Comparison of ENCODE assay signal across 2 cellular contexts in the genomic region with DNA sequence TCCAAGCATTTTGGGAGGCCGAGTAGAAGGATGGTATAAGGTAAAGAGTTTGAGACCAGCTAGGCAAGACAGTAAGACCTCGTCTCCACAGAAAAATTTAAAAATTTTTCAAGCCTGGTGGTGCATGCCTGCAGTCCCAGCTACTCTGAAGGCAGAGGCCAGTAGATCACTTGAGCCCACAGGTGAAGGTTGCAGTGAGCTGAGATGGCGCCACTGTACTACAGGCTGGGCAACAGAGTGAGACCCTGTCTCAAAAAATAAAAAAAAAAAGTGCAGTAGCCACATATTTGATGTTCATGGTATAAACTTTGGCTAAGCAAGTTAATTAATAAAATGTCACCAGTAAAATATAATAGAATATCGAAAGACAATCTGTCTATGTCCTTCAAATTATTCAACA.
TF ChIP-seq lines count a peak whose summit lies in the region.

No MANE protein-coding gene starts in this region.

TF ChIP-seq in HEK293, 187 proteins besides CTCF, POLR2A, EP300 and RAD21:
- TF ChIP-seq ZNF768 (tag by site-specific recombination; IDR thresholded peaks at IDR 0.05) (no peak), ZNF549 (tag by site-specific recombination; IDR thresholded peaks at IDR 0.05) (no peak), ZNF121 (tag by site-specific recombination; IDR thresholded peaks at IDR 0.05) (0 out of 2 replicates have a peak, but pooled peaks have one; percentile 23), ZNF174 (tag by site-specific recombination; IDR thresholded peaks at IDR 0.05) (no peak), ZNF354C (tag by site-specific recombination; IDR thresholded peaks at IDR 0.05; ENCODE audit: borderline replicate concordance, low read depth) (no peak), ZNF658 (tag by site-specific recombination; IDR thresholded peaks at IDR 0.05) (no peak)
- TF ChIP-seq, protein P1, sequence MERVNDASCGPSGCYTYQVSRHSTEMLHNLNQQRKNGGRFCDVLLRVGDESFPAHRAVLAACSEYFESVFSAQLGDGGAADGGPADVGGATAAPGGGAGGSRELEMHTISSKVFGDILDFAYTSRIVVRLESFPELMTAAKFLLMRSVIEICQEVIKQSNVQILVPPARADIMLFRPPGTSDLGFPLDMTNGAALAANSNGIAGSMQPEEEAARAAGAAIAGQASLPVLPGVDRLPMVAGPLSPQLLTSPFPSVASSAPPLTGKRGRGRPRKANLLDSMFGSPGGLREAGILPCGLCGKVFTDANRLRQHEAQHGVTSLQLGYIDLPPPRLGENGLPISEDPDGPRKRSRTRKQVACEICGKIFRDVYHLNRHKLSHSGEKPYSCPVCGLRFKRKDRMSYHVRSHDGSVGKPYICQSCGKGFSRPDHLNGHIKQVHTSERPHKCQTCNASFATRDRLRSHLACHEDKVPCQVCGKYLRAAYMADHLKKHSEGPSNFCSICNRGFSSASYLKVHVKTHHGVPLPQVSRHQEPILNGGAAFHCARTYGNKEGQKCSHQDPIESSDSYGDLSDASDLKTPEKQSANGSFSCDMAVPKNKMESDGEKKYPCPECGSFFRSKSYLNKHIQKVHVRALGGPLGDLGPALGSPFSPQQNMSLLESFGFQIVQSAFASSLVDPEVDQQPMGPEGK (tag by site-specific recombination; IDR thresholded peaks at IDR 0.05) = no peak

TF ChIP-seq in K562, 482 proteins besides CTCF, POLR2A, EP300 and RAD21:
- TF ChIP-seq ZNF232 (CRISPR knock-in tag; IDR thresholded peaks at IDR 0.05) (no peak), ZNF121 (CRISPR knock-in tag; conservative IDR thresholded peaks at IDR 0.05) (peak; percentile 46), IRF2 (CRISPR knock-in tag; IDR thresholded peaks at IDR 0.05) (no peak)
